ENCODE assay signal across 16 cellular contexts in genomic region chrX:10230222-10230621, GRCh38.
DNase-seq lines count a peak whose midpoint lies in the region; ATAC-seq and TF ChIP-seq lines count a peak whose summit lies in the region.
"Had no signal": no experiment of that assay in that cellular context is flagged by ENCODE, and none has a peak within 500 bp of the region (broad histone marks: within the 10 kb centered on the region; RNA-seq: fewer than 3 reads in every experiment).

No MANE protein-coding gene starts in this region.

- H3K9me3 Mint-ChIP-seq in CD14-positive monocyte (peaks cover 0 to 4% (median 2%) of the 10 kb centered on the region in 7 donors), Caco-2 (ENCODE audit: unreplicated experiment) (no peaks in the 10 kb centered on the region)

- intact Hi-C loops in adrenal gland (cut with DNase I) (no loop called here), CD14-positive monocyte (cut with micrococcal nuclease) (no loop called here), Caco-2 (cut with micrococcal nuclease; ENCODE audit: unreplicated experiment) (no loop called here)

- POLR2A ChIA-PET in Caco-2 (lab: Charles Lee), result no interaction called here

- TF ChIP-seq CTCF in adrenal gland (IDR thresholded peaks at IDR 0.05) (no peak), fibroblast of the aortic adventitia (IDR thresholded peaks at IDR 0.05; ENCODE audit: insufficient read depth, low read length) (no peak), CD14-positive monocyte (IDR thresholded peaks at IDR 0.05) (no peak), Caco-2 (IDR thresholded peaks at IDR 0.05; ENCODE audit: insufficient read depth in 1 of 2, low read depth in 1 of 2, low read length in 1 of 2, severe bottlenecking in 1 of 2, unreplicated experiment in 1 of 2) (no peak)

- H3K27me3 ChIP-seq in adrenal gland (no peaks in the 10 kb centered on the region), Caco-2 (replicated peaks; ENCODE audit: control insufficient read depth, insufficient read depth, low read length) (no peaks in the 10 kb centered on the region)

- H3K36me3 Mint-ChIP-seq in CD14-positive monocyte, result no peaks in the 10 kb centered on the region
- H3K36me3 Mint-ChIP-seq in Caco-2 (ENCODE audit: insufficient read depth, unreplicated experiment), result no peaks in the 10 kb centered on the region
- H3K36me3 Mint-ChIP-seq: CD4-positive, alpha-beta memory T cell had no signal

- H3K4me3 Mint-ChIP-seq in CD14-positive monocyte (no peak overlapping the region), Caco-2 (ENCODE audit: unreplicated experiment) (no peak overlapping the region)
- H3K4me3 Mint-ChIP-seq: B cell; CD4-positive, alpha-beta memory T cell; H9 had no signal

- no peak overlapping the region for H3K27ac ChIP-seq in adrenal gland
- H3K27ac ChIP-seq: 22Rv1, C4-2B had no signal

- H3K4me1 ChIP-seq in adrenal gland (replicated peaks in 1 of 2) (no peaks in the 10 kb centered on the region), Caco-2 (no peaks in the 10 kb centered on the region)

- peak; percentile 38 for DNase-seq in NCI-H2171 treated with DMSO at 0.1 percent for 48 hours (lab: John Stamatoyannopoulos, UW)
- DNase-seq in NCI-H2171 (lab: John Stamatoyannopoulos, UW), result no peak
- DNase-seq in adrenal gland, result peak in 5 of 7 donors; percentile 24 to 36 (median 32)
- DNase-seq in fibroblast of the aortic adventitia (ENCODE audit: low read depth), result peak; percentile 31
- DNase-seq in CD14-positive monocyte (ENCODE audit: low spot score), result no peak
- DNase-seq in Caco-2, result no peak
- DNase-seq: Calu3; CD4-positive, alpha-beta memory T cell; DMS79 treated with DMSO at 0.1 percent for 48 hours; GF-D8; H9 had no signal

- ATAC-seq in HG02588 (IDR thresholded peaks at IDR 0.05; ENCODE audit: unreplicated experiment), result no peak
- ATAC-seq: GM12878 had no signal

- H3K27ac Mint-ChIP-seq in CD14-positive monocyte (no peak overlapping the region), Caco-2 (ENCODE audit: unreplicated experiment) (no peak overlapping the region)
- H3K27ac Mint-ChIP-seq: B cell, H9 had no signal

- 49 to 67% (median 51%) methylated on average over 2 to 4 of the region's 4 CpGs for WGBS in adrenal gland, 4 donors

- CTCF ChIA-PET in Caco-2 (lab: Charles Lee), result no interaction called here

- H3K27me3 Mint-ChIP-seq in CD14-positive monocyte (ENCODE audit: low read depth in 3 of 3) (peaks cover 0 to 2% (median 0%) of the 10 kb centered on the region in 3 donors), Caco-2 (ENCODE audit: insufficient read depth, unreplicated experiment) (no peaks in the 10 kb centered on the region)
- H3K27me3 Mint-ChIP-seq: B cell had no signal

- H3K4me3 ChIP-seq in adrenal gland (no peak overlapping the region), fibroblast of the aortic adventitia (ENCODE audit: low read depth, low read length) (no peak overlapping the region), Caco-2 (ENCODE audit: low read depth, low read length) (no peak overlapping the region)
- H3K4me3 ChIP-seq: GM12878 had no signal

- no peaks in the 10 kb centered on the region for H3K9me3 ChIP-seq in adrenal gland (replicated peaks in 1 of 3)
- no peaks in the 10 kb centered on the region for H3K9me3 ChIP-seq in Caco-2

- no peak for TF ChIP-seq POLR2A in adrenal gland (IDR thresholded peaks at IDR 0.05)

- no TSS peak for BruUV-seq in Caco-2 (replicated peaks; lab: Mats Ljungman, UMichigan)

- H3K36me3 ChIP-seq in adrenal gland (replicated peaks in 1 of 2) (no peaks in the 10 kb centered on the region), Caco-2 (ENCODE audit: control insufficient read depth, insufficient read depth, low read length) (no peaks in the 10 kb centered on the region)

- no peaks in the 10 kb centered on the region for H3K4me1 Mint-ChIP-seq in CD14-positive monocyte
- H3K4me1 Mint-ChIP-seq in Caco-2 (ENCODE audit: low read depth, unreplicated experiment), result no peaks in the 10 kb centered on the region
- H3K4me1 Mint-ChIP-seq: CD4-positive, alpha-beta memory T cell; H9 had no signal

Comparison
In these comparisons a context has a peak if more than half of its experiments do, and no peak if none do; other contexts are left out.
1. DNase-seq: peak in NCI-H2171 treated with DMSO at 0.1 percent for 48 hours (single experiment), adrenal gland (5 of 7) and fibroblast of the aortic adventitia (single experiment); none in NCI-H2171 (single experiment), CD14-positive monocyte (single experiment) and Caco-2 (0 of 2).